ENCODE assay signal across 15 cellular contexts in the genomic region with DNA sequence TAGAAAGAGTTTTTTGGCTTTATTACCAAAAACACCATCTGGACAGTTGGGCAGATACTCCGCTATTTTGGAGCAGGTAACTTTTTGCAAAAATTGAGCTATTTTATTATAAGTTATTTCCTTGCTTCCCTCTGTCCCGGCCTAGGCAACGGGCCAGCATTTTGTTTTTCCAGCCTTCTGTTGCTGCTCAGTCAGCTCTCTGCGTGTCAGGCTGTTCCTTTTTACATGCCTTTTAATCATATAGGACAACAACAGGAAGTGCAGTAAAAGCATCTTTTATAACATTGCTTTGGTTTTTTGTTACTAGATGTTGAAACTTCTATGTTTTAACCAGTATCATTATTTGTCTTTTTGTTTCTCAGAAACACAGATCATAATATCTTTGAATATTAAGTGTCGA. TPM values are rescaled to one million over a fixed set of nuclear protein-coding genes. Genes with fewer than 3 reads are reported as not detected.
DNase-seq lines count a peak whose midpoint lies in the region; ATAC-seq, FAIRE-seq and TF ChIP-seq lines count a peak whose summit lies in the region.
"Had no signal": no experiment of that assay in that cellular context is flagged by ENCODE, and none has a peak within 500 bp of the region (broad histone marks: within the 10 kb centered on the region; RNA-seq: fewer than 3 reads in every experiment).

No MANE protein-coding gene starts in this region.

- H3K4me1 Mint-ChIP-seq in activated CD4-positive, alpha-beta T cell treated with anti-CD3 and anti-CD28 coated beads, Interleukin-2, amount 10 ng/mL, durations not matched to agents 7 days and 5 days = peaks cover 11% of the 10 kb centered on the region
- H3K4me1 Mint-ChIP-seq in activated T-cell treated with anti-CD3 and anti-CD28 coated beads, Interleukin-2, amount 50 U/mL, for 4 hours (ENCODE audit: low read depth) = peaks cover 5% of the 10 kb centered on the region

- no peak overlapping the region for H3K27ac ChIP-seq in GM12878 (ENCODE audit: control insufficient read depth, insufficient read depth)
- peak overlapping the region; percentile 65 for H3K27ac ChIP-seq in layer of hippocampus (ENCODE audit: low read depth, low read length)
- H3K27ac ChIP-seq: HL-60 had no signal

- H3K4me3 ChIP-seq in GM12878 = no peak overlapping the region

- ATAC-seq in GM12878 = no peak
- no peak for ATAC-seq in HG03025 (IDR thresholded peaks at IDR 0.05; ENCODE audit: low FRiP score, unreplicated experiment)
- no peak for ATAC-seq in activated T-cell treated with anti-CD3 and anti-CD28 coated beads, Interleukin-2, amount 50 U/mL, for 4 hours

- no peak for DNase-seq in activated CD4-positive, alpha-beta T cell treated with anti-CD3 and anti-CD28 coated beads, Interleukin-2, amount 10 ng/mL, durations not matched to agents 7 days and 5 days
- DNase-seq in activated CD4-positive, alpha-beta T cell treated with anti-CD3 and anti-CD28 coated beads for 48 hours = no peak
- DNase-seq in GM12878 (ENCODE audit: low read depth, low spot score) (no peak), smooth muscle cell of the brain vasculature (ENCODE audit: low read depth, low spot score) (peak; percentile 39), T-helper 9 cell (no peak)
- no peak for DNase-seq in activated T-cell treated with anti-CD3 and anti-CD28 coated beads, Interleukin-2, amount 50 U/mL, for 4 hours
- DNase-seq: 8988T; activated CD4-positive, alpha-beta T cell treated with anti-CD3 and anti-CD28 coated beads, Interleukin-2, amount 50 U/mL, for 1 hour; Calu3; central memory CD4-positive, alpha-beta T cell had no signal

- in situ Hi-C loops in GM12878 (cut with MboI) = loop anchor here (25.0 kb wide), 1 partner anchor 493 kb away; the partner anchor contains the start of gene CA4

- no peak overlapping the region for H2AFZ ChIP-seq in GM12878 (ENCODE audit: control insufficient read depth, low read depth, low read length)

- no peak for TF ChIP-seq POLR2A in GM12878 (IDR thresholded peaks at IDR 0.05; ENCODE audit: low read depth, low read length)

- no peak for TF ChIP-seq EP300 in GM12878 (IDR thresholded peaks at IDR 0.05; ENCODE audit: borderline replicate concordance in 1 of 2, control insufficient read depth in 1 of 2, low read depth in 2 of 2, low read length in 2 of 2)

- H3K36me3 Mint-ChIP-seq in activated CD4-positive, alpha-beta T cell treated with anti-CD3 and anti-CD28 coated beads, Interleukin-2, amount 10 ng/mL, durations not matched to agents 7 days and 5 days (ENCODE audit: low read depth) = peaks cover 8% of the 10 kb centered on the region
- H3K36me3 Mint-ChIP-seq in activated T-cell treated with anti-CD3 and anti-CD28 coated beads, Interleukin-2, amount 50 U/mL, for 4 hours (ENCODE audit: insufficient read depth) = peaks cover 6% of the 10 kb centered on the region

- peaks cover 2% of the 10 kb centered on the region; the same call in 1 of the 2 replicates for H3K79me2 ChIP-seq in GM12878 (ENCODE audit: control insufficient read depth, insufficient read depth, low read length)

- TF ChIP-seq RAD21 in GM12878 (IDR thresholded peaks at IDR 0.05; ENCODE audit: insufficient read depth, low read depth, low read length) = no peak

- H3K9ac ChIP-seq in GM12878 (ENCODE audit: control insufficient read depth, insufficient read depth, low read length) = no peak overlapping the region

- H3K4me1 ChIP-seq in GM12878 (ENCODE audit: control insufficient read depth, insufficient read depth, low read length) = no peaks in the 10 kb centered on the region

- RAD21 ChIA-PET in GM12878 (lab: Charles Lee; ENCODE audit: unreplicated experiment) = no interaction called here

- CTCF ChIA-PET in activated CD4-positive, alpha-beta T cell treated with anti-CD3 and anti-CD28 coated beads, Interleukin-2, amount 10 ng/mL, durations not matched to agents 7 days and 5 days (lab: Charles Lee) = interaction anchor here (0.6 kb wide), 1 partner anchor 13 kb away, joined by 4 read pairs; no protein-coding TSS in a partner anchor
- CTCF ChIA-PET in GM12878 (lab: Yijun Ruan, JAX) = interaction anchor here (1.2 to 1.4 kb wide), 3 partner anchors 8 to 13 kb away, joined by 3 to 9 read pairs (median 3); no protein-coding TSS in a partner anchor

- H3K4me3 Mint-ChIP-seq in activated CD4-positive, alpha-beta T cell treated with anti-CD3 and anti-CD28 coated beads, Interleukin-2, amount 10 ng/mL, durations not matched to agents 7 days and 5 days = no peak overlapping the region
- H3K4me3 Mint-ChIP-seq in activated T-cell treated with anti-CD3 and anti-CD28 coated beads, Interleukin-2, amount 50 U/mL, for 4 hours = no peak overlapping the region
- H3K4me3 Mint-ChIP-seq: type B pancreatic cell had no signal

- no peaks in the 10 kb centered on the region for H3K27me3 ChIP-seq in GM12878 (replicated peaks in 1 of 2; ENCODE audit: control insufficient read depth in 2 of 2, insufficient read depth in 2 of 2, low read length in 1 of 2)
- no peaks in the 10 kb centered on the region for H3K27me3 ChIP-seq in layer of hippocampus (ENCODE audit: control insufficient read depth, insufficient read depth, low read length)

- WGBS in GM12878 (ENCODE audit: insufficient coverage, insufficient replicate concordance, low lambda C conversion rate, missing lambda C conversion rate) = over 99% methylated on average over 5 of the region's 5 CpGs

- no TSS peak for BruUV-seq in GM12878 (replicated peaks; lab: Mats Ljungman, UMichigan)

- POLR2A ChIA-PET in activated CD4-positive, alpha-beta T cell treated with anti-CD3 and anti-CD28 coated beads, Interleukin-2, amount 10 ng/mL, durations not matched to agents 7 days and 5 days (lab: Charles Lee) = no interaction called here
- POLR2A ChIA-PET in GM12878 (lab: Charles Lee) = no interaction called here

- no peaks in the 10 kb centered on the region for H3K9me3 Mint-ChIP-seq in activated CD4-positive, alpha-beta T cell treated with anti-CD3 and anti-CD28 coated beads, Interleukin-2, amount 10 ng/mL, durations not matched to agents 7 days and 5 days
- no peaks in the 10 kb centered on the region for H3K9me3 Mint-ChIP-seq in activated T-cell treated with anti-CD3 and anti-CD28 coated beads, Interleukin-2, amount 50 U/mL, for 4 hours
- H3K9me3 Mint-ChIP-seq: activated T-helper 2 cell treated with anti-CD3 and anti-CD28 coated beads, Interferon-gamma antibody, Interleukin-2, Interleukin-4, amounts not matched to agents 10 μg/mL and 5 μg/mL and 100 μg/mL, durations not matched to agents 14 hours and 24 hours and 36 hours; type B pancreatic cell had no signal

- TF ChIP-seq CTCF in GM12878 (IDR thresholded peaks at IDR 0.05 in 2 of 3, conservative IDR thresholded peaks at IDR 0.05 in 1 of 3; ENCODE audit: control insufficient read depth in 2 of 3, extremely low read depth in 1 of 3, insufficient read depth in 1 of 3, low read depth in 3 of 3, low read length in 3 of 3) = no peak

- H3K36me3 ChIP-seq in GM12878 (ENCODE audit: control insufficient read depth in 2 of 2, insufficient read depth in 2 of 2, low read length in 1 of 2) = peaks cover 2 to 7% of the 10 kb centered on the region in 2 experiments

- H3K4me2 ChIP-seq in GM12878 (ENCODE audit: control insufficient read depth, insufficient read depth) = no peak overlapping the region

- H4K20me1 ChIP-seq in GM12878 (ENCODE audit: control insufficient read depth, insufficient read depth) = no peaks in the 10 kb centered on the region

- H3K27me3 Mint-ChIP-seq in activated CD4-positive, alpha-beta T cell treated with anti-CD3 and anti-CD28 coated beads, Interleukin-2, amount 10 ng/mL, durations not matched to agents 7 days and 5 days = no peaks in the 10 kb centered on the region
- H3K27me3 Mint-ChIP-seq in activated T-cell treated with anti-CD3 and anti-CD28 coated beads, Interleukin-2, amount 50 U/mL, for 4 hours (ENCODE audit: low read depth) = no peaks in the 10 kb centered on the region
- H3K27me3 Mint-ChIP-seq: type B pancreatic cell had no signal

- no peak for FAIRE-seq in GM12878 (lab: Jason Lieb, UNC)

- H3K27ac Mint-ChIP-seq in activated CD4-positive, alpha-beta T cell treated with anti-CD3 and anti-CD28 coated beads, Interleukin-2, amount 10 ng/mL, durations not matched to agents 7 days and 5 days = peak overlapping the region; percentile 54
- H3K27ac Mint-ChIP-seq: activated T-helper 2 cell treated with anti-CD3 and anti-CD28 coated beads, Interferon-gamma antibody, Interleukin-2, Interleukin-4, amounts not matched to agents 10 μg/mL and 5 μg/mL and 100 μg/mL, durations not matched to agents 14 hours and 24 hours and 36 hours; type B pancreatic cell had no signal

- SMC1A ChIA-PET in GM12878 (lab: Charles Lee; ENCODE audit: uncharacterized antibody, unreplicated experiment) = interaction anchor here (1.1 to 1.5 kb wide), 2 partner anchors 20 to 26 kb away, joined by 3 read pairs; no protein-coding TSS in a partner anchor

- intact Hi-C loops in GM12878 (cut with micrococcal nuclease; ENCODE audit: unreplicated experiment) = loop anchor here (10.0 kb wide), 1 partner anchor 486 kb away; the partner anchor contains the start of gene CA4

- no peaks in the 10 kb centered on the region for H3K9me3 ChIP-seq in GM12878 (replicated peaks; ENCODE audit: control insufficient read depth, insufficient read depth, low read length)

RNA-seq across cellular contexts. Expression of gene PPM1D, which starts 30.4 kb away (rescaled TPM):
- total RNA-seq in activated CD4-positive, alpha-beta T cell treated with anti-CD3 and anti-CD28 coated beads, Interleukin-2, amount 10 ng/mL, durations not matched to agents 7 days and 5 days = 10 to 100 TPM; 19.3 to 22.4 TPM
- total RNA-seq in GM12878 (2013; cell fraction: nucleolus; rRNA removed) = 13.2 and 14.1 TPM in 2 replicates
- total RNA-seq in GM12878 (2014; rRNA removed) (7.2 and 9.0 TPM in 2 replicates), GM12878 (2014; rRNA removed; fragmentation: Illumina TruSeq; extraction: Trizol) (12.3 and 12.8 TPM in 2 replicates), GM12878 (2021) (15.9 and 16.9 TPM in 2 replicates)
- polyA plus RNA-seq in GM12878 (2011; ENCODE audit: low read depth) = 4.2 TPM
- polyA plus RNA-seq in GM12878 (2011; rRNA removed) (9.2 and 9.3 TPM in 2 replicates), GM12878 (2014; fragmentation: Illumina TruSeq; extraction: Trizol) (12.3 and 18.1 TPM in 2 replicates), GM12878 (2014; fragmentation: Nextera tagmentation; extraction: Ambion mirVana) (1 to 10 TPM; 1.9 to 3.5 TPM), GM12878 (2014; rRNA removed) (7.9 and 10.6 TPM in 2 replicates), GM12878 (2016; fragmentation: Nextera tagmentation; extraction: Ambion mirVana) (10 to 100 TPM; 17.5 to 20.8 TPM)
- 6.8 and 6.9 TPM in 2 replicates for polyA plus RNA-seq in GM12878 (2011; cell fraction: cytosol; rRNA removed)
- 5.9 and 7.8 TPM in 2 replicates for polyA plus RNA-seq in GM12878 (2011; cell fraction: nucleus; rRNA removed)
- 6.1 TPM in 2 replicates for polyA plus RNA-seq in GM12878 (2012)
- polyA minus RNA-seq in GM12878 (2011; rRNA and poly(A)+ RNA removed) = 11.6 and 13.4 TPM in 2 replicates
- polyA minus RNA-seq in GM12878 (2011; cell fraction: cytosol; rRNA and poly(A)+ RNA removed) = 3.4 and 6.0 TPM in 2 replicates
- polyA minus RNA-seq in GM12878 (2011; cell fraction: nucleus; rRNA and poly(A)+ RNA removed) = 7.0 and 13.2 TPM in 2 replicates
- total RNA-seq in activated T-cell treated with anti-CD3 and anti-CD28 coated beads, Interleukin-2, amount 50 U/mL, for 4 hours = 10 to 100 TPM; 12.0 to 15.7 (median 13.1) TPM

RNA-seq across cellular contexts. Expression of gene BCAS3, which starts 47.3 kb away (rescaled TPM):
- total RNA-seq in activated CD4-positive, alpha-beta T cell treated with anti-CD3 and anti-CD28 coated beads, Interleukin-2, amount 10 ng/mL, durations not matched to agents 7 days and 5 days = 10 to 100 TPM; 15.5 to 16.4 TPM
- 113 and 125 TPM in 2 replicates for total RNA-seq in GM12878 (2013; cell fraction: nucleolus; rRNA removed)
- 5.5 and 9.8 TPM in 2 replicates for total RNA-seq in GM12878 (2014; rRNA removed)
- total RNA-seq in GM12878 (2014; rRNA removed; fragmentation: Illumina TruSeq; extraction: Trizol) = 7.9 and 9.4 TPM in 2 replicates
- total RNA-seq in GM12878 (2021) = 6.2 and 6.9 TPM in 2 replicates
- polyA plus RNA-seq in GM12878 (2011; ENCODE audit: low read depth) = 2.4 TPM
- polyA plus RNA-seq in GM12878 (2011; rRNA removed) = 7.2 and 11.0 TPM in 2 replicates
- polyA plus RNA-seq in GM12878 (2011; cell fraction: cytosol; rRNA removed) = 6.2 and 7.5 TPM in 2 replicates
- polyA plus RNA-seq in GM12878 (2011; cell fraction: nucleus; rRNA removed) = 8.3 and 9.5 TPM in 2 replicates
- polyA plus RNA-seq in GM12878 (2012) = 4.6 and 5.2 TPM in 2 replicates
- 4.6 and 8.2 TPM in 2 replicates for polyA plus RNA-seq in GM12878 (2014; fragmentation: Illumina TruSeq; extraction: Trizol)
- polyA plus RNA-seq in GM12878 (2014; fragmentation: Nextera tagmentation; extraction: Ambion mirVana) = 1 to 10 TPM; 2.1 to 3.5 TPM
- polyA plus RNA-seq in GM12878 (2014; rRNA removed) = 7.3 and 8.5 TPM in 2 replicates
- 1 to 10 TPM; 6.4 to 8.5 TPM for polyA plus RNA-seq in GM12878 (2016; fragmentation: Nextera tagmentation; extraction: Ambion mirVana)
- 61.5 and 83.3 TPM in 2 replicates for polyA minus RNA-seq in GM12878 (2011; rRNA and poly(A)+ RNA removed)
- 6.3 and 8.3 TPM in 2 replicates for polyA minus RNA-seq in GM12878 (2011; cell fraction: cytosol; rRNA and poly(A)+ RNA removed)
- 45.0 and 67.3 TPM in 2 replicates for polyA minus RNA-seq in GM12878 (2011; cell fraction: nucleus; rRNA and poly(A)+ RNA removed)
- total RNA-seq in activated T-cell treated with anti-CD3 and anti-CD28 coated beads, Interleukin-2, amount 50 U/mL, for 4 hours = 1 to 10 TPM; 3.6 to 4.2 (median 4.1) TPM
